In the genomic region with DNA sequence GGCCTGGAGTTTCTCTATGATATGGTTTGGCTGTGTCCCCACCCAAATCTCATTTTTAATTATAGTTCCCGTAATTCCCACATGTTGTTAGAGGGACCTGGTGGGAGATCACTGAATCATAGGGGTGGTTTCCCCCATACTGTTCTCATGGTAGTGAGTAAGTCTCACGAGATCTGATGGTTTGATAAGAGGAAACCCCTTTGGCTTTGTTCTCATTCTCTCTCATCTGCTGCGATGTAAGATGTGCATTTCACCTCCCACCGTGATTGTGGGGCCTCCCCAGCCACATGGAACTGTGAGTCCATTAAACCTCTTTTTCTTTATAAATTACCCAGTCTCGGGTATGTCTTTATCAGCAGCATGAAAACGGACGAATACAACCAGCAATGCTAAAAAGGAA, we compare ENCODE assay signal across 6 cellular contexts. TPM values are rescaled to one million over a fixed set of nuclear protein-coding genes. Genes with fewer than 3 reads are reported as not detected.
A peak's percentile ranks its signal among the peaks of the same experiment; 100 is the strongest.
DNase-seq lines count a peak whose midpoint lies in the region; ATAC-seq and TF ChIP-seq lines count a peak whose summit lies in the region.
"Not testable (repeated sequence)": the region's sequence is repeated elsewhere in the genome, so short reads cannot be mapped to it uniquely, and the experiment has no call there.

No MANE protein-coding gene starts in this region.

- not testable (repeated sequence) for H3K4me1 ChIP-seq in neural progenitor cell

- not testable (repeated sequence) for H3K9me3 ChIP-seq in neural progenitor cell (ENCODE audit: low read depth)

- H3F3A ChIP-seq in neural progenitor cell (ENCODE audit: low read depth) = not testable (repeated sequence)

- not testable (repeated sequence) for H3K79me2 ChIP-seq in neural progenitor cell (ENCODE audit: low read depth)

- peak; percentile 68 for ATAC-seq in activated T-helper 17 cell treated with anti-CD3 and anti-CD28 coated beads, Interleukin-2, amount 50 U/mL, for 72 hours (replicated peaks)
- ATAC-seq in stimulated activated effector memory CD8-positive, alpha-beta T cell treated with anti-CD3 and anti-CD28 coated beads, Interleukin-12 subunit alpha, Interleukin-12 subunit beta, amount 100 ng/mL, for 72 hours = peak; percentile 34

- H3K4me3 Mint-ChIP-seq in activated T-helper 17 cell treated with anti-CD3 and anti-CD28 coated beads, Interleukin-2, amount 50 U/mL, for 72 hours; endothelial cell (ENCODE audit: unreplicated experiment); neural progenitor cell; stimulated activated effector memory CD8-positive, alpha-beta T cell treated with anti-CD3 and anti-CD28 coated beads, Interleukin-12 subunit alpha, Interleukin-12 subunit beta, amount 100 ng/mL, for 72 hours: not testable (repeated sequence)

- peak overlapping the region; percentile 35 for H2AFZ ChIP-seq in neural progenitor cell (replicated peaks)

- H3K9me3 Mint-ChIP-seq in activated T-helper 17 cell treated with anti-CD3 and anti-CD28 coated beads, Interleukin-2, amount 50 U/mL, for 72 hours; endothelial cell (ENCODE audit: unreplicated experiment); neural progenitor cell; stimulated activated effector memory CD8-positive, alpha-beta T cell treated with anti-CD3 and anti-CD28 coated beads, Interleukin-12 subunit alpha, Interleukin-12 subunit beta, amount 100 ng/mL, for 72 hours: not testable (repeated sequence)

- H3K36me3 Mint-ChIP-seq in activated T-helper 17 cell treated with anti-CD3 and anti-CD28 coated beads, Interleukin-2, amount 50 U/mL, for 72 hours (ENCODE audit: low read depth); endothelial cell (ENCODE audit: low read depth, unreplicated experiment); neural progenitor cell; stimulated activated effector memory CD8-positive, alpha-beta T cell treated with anti-CD3 and anti-CD28 coated beads, Interleukin-12 subunit alpha, Interleukin-12 subunit beta, amount 100 ng/mL, for 72 hours: not testable (repeated sequence)

- H3K27ac ChIP-seq in neural progenitor cell = not testable (repeated sequence)

- not testable (repeated sequence) for H3K27me3 Mint-ChIP-seq in activated T-helper 17 cell treated with anti-CD3 and anti-CD28 coated beads, Interleukin-2, amount 50 U/mL, for 72 hours; endothelial cell (ENCODE audit: unreplicated experiment); neural progenitor cell (ENCODE audit: insufficient read depth, low read depth)

- TF ChIP-seq CTCF in endothelial cell (IDR thresholded peaks at IDR 0.05; ENCODE audit: unreplicated experiment); neural progenitor cell (IDR thresholded peaks at IDR 0.05): not testable (repeated sequence)

- H3K4me1 Mint-ChIP-seq in activated T-helper 17 cell treated with anti-CD3 and anti-CD28 coated beads, Interleukin-2, amount 50 U/mL, for 72 hours; neural progenitor cell; stimulated activated effector memory CD8-positive, alpha-beta T cell treated with anti-CD3 and anti-CD28 coated beads, Interleukin-12 subunit alpha, Interleukin-12 subunit beta, amount 100 ng/mL, for 72 hours: not testable (repeated sequence)
- peaks cover 17% of the 10 kb centered on the region for H3K4me1 Mint-ChIP-seq in endothelial cell (ENCODE audit: unreplicated experiment)

- peak; percentile 8 for DNase-seq in ELR (ENCODE audit: low read depth)
- peak; percentile 23 for DNase-seq in activated CD4-positive, alpha-beta T cell treated with anti-CD3 and anti-CD28 coated beads for 48 hours
- DNase-seq in endothelial cell (ENCODE audit: low spot score); neural progenitor cell (ENCODE audit: low spot score); stimulated activated effector memory CD8-positive, alpha-beta T cell treated with anti-CD3 and anti-CD28 coated beads, Interleukin-12 subunit alpha, Interleukin-12 subunit beta, amount 100 ng/mL, for 72 hours (ENCODE audit: low spot score in 2 of 2): not testable (repeated sequence)

- H3K9ac ChIP-seq in neural progenitor cell = not testable (repeated sequence)

- not testable (repeated sequence) for H3K36me3 ChIP-seq in neural progenitor cell

- H4K20me1 ChIP-seq in neural progenitor cell (ENCODE audit: low read depth) = not testable (repeated sequence)

- not testable (repeated sequence) for H3K27me3 ChIP-seq in neural progenitor cell

- not testable (repeated sequence) for H3K4me2 ChIP-seq in neural progenitor cell

- not testable (repeated sequence) for H3K4me3 ChIP-seq in neural progenitor cell

- H3K27ac Mint-ChIP-seq in activated T-helper 17 cell treated with anti-CD3 and anti-CD28 coated beads, Interleukin-2, amount 50 U/mL, for 72 hours; neural progenitor cell; stimulated activated effector memory CD8-positive, alpha-beta T cell treated with anti-CD3 and anti-CD28 coated beads, Interleukin-12 subunit alpha, Interleukin-12 subunit beta, amount 100 ng/mL, for 72 hours: not testable (repeated sequence)
- H3K27ac Mint-ChIP-seq in endothelial cell (ENCODE audit: unreplicated experiment) = peak overlapping the region; percentile 38

RNA-seq across cellular contexts. Expression of a gene that starts 42.5 kb away (rescaled TPM):
- total RNA-seq in activated T-helper 17 cell treated with anti-CD3 and anti-CD28 coated beads, Interleukin-2, amount 50 U/mL, for 72 hours = 1 to 10 TPM in 1 of 2 donors, under 1 TPM in 1; 0.63 to 1.0 TPM
- total RNA-seq in endothelial cell (ENCODE audit: unreplicated experiment) (48.1 TPM), neural progenitor cell (ENCODE audit: low replicate concordance) (7.2 and 9.5 TPM in 2 replicates)
